In genomic region chr2:124978597-124978996, GRCh38 we compare ENCODE assay signal across 28 cellular contexts.
"Had no signal": no experiment of that assay in that cellular context is flagged by ENCODE, and none has a peak within 500 bp of the region (broad histone marks: within the 10 kb centered on the region; RNA-seq: fewer than 3 reads in every experiment).

No MANE protein-coding gene starts in this region.

- H3K27me3 Mint-ChIP-seq: stimulated activated memory B cell treated with anti-CD40 and anti-IgM and Interleukin-4, amounts not matched to agents 10 μg/mL and 1 μg/mL and 100 μg/mL, for 72 hours; stimulated activated naive CD8-positive, alpha-beta T cell treated with anti-CD3 and anti-CD28 coated beads, Interleukin-15, amount 100 ng/mL, for 72 hours; type B pancreatic cell had no signal

- H3K4me3 ChIP-seq: esophagus muscularis mucosa, lower lobe of right lung, mucosa of descending colon, ovary, smooth muscle cell, vagina had no signal

- DNase-seq: activated CD4-positive, alpha-beta T cell treated with anti-CD3 and anti-CD28 coated beads for 4 hours; activated CD4-positive, alpha-beta T cell treated with anti-CD3 and anti-CD28 coated beads, Interleukin-2, amount 50 U/mL, for 4 hours; activated naive CD4-positive, alpha-beta T cell; activated T-cell treated with anti-CD3 and anti-CD28 coated beads for 4 hours; activated T-cell treated with anti-CD3 and anti-CD28 coated beads, Interleukin-2, amount 50 U/mL, for 72 hours; anterior cingulate cortex; dermis blood vessel endothelial cell; effector CD4-positive, alpha-beta T cell; foreskin keratinocyte; lower lobe of right lung; ovary; stimulated activated CD4-positive, alpha-beta T cell treated with anti-CD3 and anti-CD28 coated beads, Interleukin-1b, Interleukin-23, amount 100 ng/mL, for 48 hours; stimulated activated CD4-positive, alpha-beta T cell treated with anti-CD3 and anti-CD28 coated beads, Interleukin-4, amount 100 ng/mL, for 4 hours; stimulated activated CD8-positive, alpha-beta memory T cell treated with anti-CD3 and anti-CD28 coated beads, Interleukin-4, amount 100 ng/mL, for 48 hours; stimulated activated naive CD8-positive, alpha-beta T cell treated with anti-CD3 and anti-CD28 coated beads, Interleukin-15, amount 100 ng/mL, for 72 hours; substantia nigra; T-helper 9 cell had no signal

- H3K27ac ChIP-seq: esophagus muscularis mucosa, foreskin keratinocyte, lower lobe of right lung, ovary, vagina, VCaP had no signal

- H3K4me3 Mint-ChIP-seq: activated T-cell treated with anti-CD3 and anti-CD28 coated beads, Interleukin-2, amount 50 U/mL, for 72 hours; nephron; stimulated activated memory B cell treated with anti-CD40 and anti-IgM and Interleukin-4, amounts not matched to agents 10 μg/mL and 1 μg/mL and 100 μg/mL, for 72 hours; stimulated activated naive CD8-positive, alpha-beta T cell treated with anti-CD3 and anti-CD28 coated beads, Interleukin-15, amount 100 ng/mL, for 72 hours; T-helper 1 cell treated with Interleukin-12 subunit alpha and Interleukin-12 subunit beta and Interleukin-4 antibody, amounts not matched to agents 30 μg/mL and 1 μg/mL, for 36 hours; type B pancreatic cell had no signal

- H3K36me3 Mint-ChIP-seq: activated naive CD4-positive, alpha-beta T cell treated with anti-CD3 and anti-CD28 coated beads, Interleukin-2, amount 50 U/mL, for 72 hours; stimulated activated memory B cell treated with anti-CD40 and anti-IgM and Interleukin-4, amounts not matched to agents 10 μg/mL and 1 μg/mL and 100 μg/mL, for 72 hours; type B pancreatic cell had no signal

- H3K4me1 ChIP-seq: foreskin keratinocyte, lower lobe of right lung, vagina had no signal

- H3K27me3 ChIP-seq: esophagus muscularis mucosa, foreskin keratinocyte, ovary, vagina had no signal

- H3K4me2 ChIP-seq: smooth muscle cell had no signal

- H3K4me1 Mint-ChIP-seq: nephron; stimulated activated memory B cell treated with anti-CD40 and anti-IgM and Interleukin-4, amounts not matched to agents 10 μg/mL and 1 μg/mL and 100 μg/mL, for 72 hours; stimulated activated naive CD8-positive, alpha-beta T cell treated with anti-CD3 and anti-CD28 coated beads, Interleukin-15, amount 100 ng/mL, for 72 hours had no signal

- ATAC-seq: activated naive CD4-positive, alpha-beta T cell treated with anti-CD3 and anti-CD28 coated beads, Interleukin-2, amount 50 U/mL, for 72 hours; activated T-cell treated with anti-CD3 and anti-CD28 coated beads, Interleukin-2, amount 50 U/mL, for 72 hours; foreskin keratinocyte; lower lobe of right lung; mucosa of descending colon; stimulated activated naive CD8-positive, alpha-beta T cell treated with anti-CD3 and anti-CD28 coated beads, Interleukin-15, amount 100 ng/mL, for 72 hours had no signal

- H3K27ac Mint-ChIP-seq: activated naive CD4-positive, alpha-beta T cell treated with anti-CD3 and anti-CD28 coated beads, Interleukin-2, amount 50 U/mL, for 72 hours; activated T-cell treated with anti-CD3 and anti-CD28 coated beads, Interleukin-2, amount 50 U/mL, for 72 hours; nephron; progenitor cell of endocrine pancreas; stimulated activated memory B cell treated with anti-CD40 and anti-IgM and Interleukin-4, amounts not matched to agents 10 μg/mL and 1 μg/mL and 100 μg/mL, for 72 hours; stimulated activated naive CD8-positive, alpha-beta T cell treated with anti-CD3 and anti-CD28 coated beads, Interleukin-15, amount 100 ng/mL, for 72 hours; T-helper 1 cell treated with Interleukin-12 subunit alpha and Interleukin-12 subunit beta and Interleukin-4 antibody, amounts not matched to agents 30 μg/mL and 1 μg/mL, for 36 hours; type B pancreatic cell had no signal

- H3K36me3 ChIP-seq: esophagus muscularis mucosa, lower lobe of right lung, ovary, vagina had no signal

- H3K9me3 ChIP-seq: esophagus muscularis mucosa, lower lobe of right lung, mucosa of descending colon, ovary, vagina had no signal

- H3K9me3 Mint-ChIP-seq: nephron, type B pancreatic cell had no signal
